ENCODE assay signal across 9 cellular contexts in genomic region chr6:106125925-106126435, GRCh38. TPM values are rescaled to one million over a fixed set of nuclear protein-coding genes. Genes with fewer than 3 reads are reported as not detected.
A peak's percentile ranks its signal among the peaks of the same experiment; 100 is the strongest.
DNase-seq lines count a peak whose midpoint lies in the region; ATAC-seq and TF ChIP-seq lines count a peak whose summit lies in the region.
"Had no signal": no experiment of that assay in that cellular context is flagged by ENCODE, and none has a peak within 500 bp of the region (broad histone marks: within the 10 kb centered on the region; RNA-seq: fewer than 3 reads in every experiment).

No MANE protein-coding gene starts in this region.

- no peaks in the 10 kb centered on the region for H3K27me3 ChIP-seq in gastroesophageal sphincter

- TF ChIP-seq CTCF in gastroesophageal sphincter (IDR thresholded peaks at IDR 0.05): no peak

- DNase-seq in SIG-M5 treated with dmso at 0.1 percent for 504 hours (lab: John Stamatoyannopoulos, UW; ENCODE audit: unreplicated experiment) (peak; percentile 26), SIG-M5 (lab: John Stamatoyannopoulos, UW) (no peak), Right ventricle myocardium superior (no peak)
- peak; percentile 44 to 49 for DNase-seq in activated CD4-positive, alpha-beta T cell treated with anti-CD3 and anti-CD28 coated beads for 4 hours
- DNase-seq in stimulated activated CD4-positive, alpha-beta T cell treated with anti-CD3 and anti-CD28 coated beads, Interleukin-4, amount 100 ng/mL, for 1 hour: peak; percentile 24
- no peak for DNase-seq in effector CD8-positive, alpha-beta T cell (lab: John Stamatoyannopoulos, UW)

- no peaks in the 10 kb centered on the region for H3K9me3 ChIP-seq in gastroesophageal sphincter

- TF ChIP-seq POLR2A in gastroesophageal sphincter (IDR thresholded peaks at IDR 0.05): no peak

- intact Hi-C loops in Right ventricle myocardium superior (cut with DNase I): no loop called here

- H3K27ac ChIP-seq in gastroesophageal sphincter: no peak overlapping the region
- H3K27ac ChIP-seq: 22Rv1 had no signal

- H3K4me3 ChIP-seq in gastroesophageal sphincter: no peak overlapping the region

- no peaks in the 10 kb centered on the region for H3K36me3 ChIP-seq in gastroesophageal sphincter

- 85 to 87% methylated on average over 6 to 7 of the region's 11 CpGs for WGBS in gastroesophageal sphincter (ENCODE audit: low coverage in 1 of 2), 2 donors

- no peak for TF ChIP-seq EP300 in gastroesophageal sphincter (IDR thresholded peaks at IDR 0.05)

- ATAC-seq in HG03039 (IDR thresholded peaks at IDR 0.05; ENCODE audit: unreplicated experiment) (peak; percentile 60), gastroesophageal sphincter (no peak), Right ventricle myocardium superior (ENCODE audit: poor library complexity) (no peak)

- H3K4me1 ChIP-seq in gastroesophageal sphincter: no peaks in the 10 kb centered on the region

RNA-seq across cellular contexts. Expression of gene PRDM1, which starts 39.8 kb away (rescaled TPM):
- total RNA-seq in gastroesophageal sphincter (1 to 10 TPM; 1.8 to 4.0 (median 3.2) TPM), Right ventricle myocardium superior (1.1 TPM)

Comparison
In these comparisons a context has a peak if more than half of its experiments do, and no peak if none do; other contexts are left out.
1. DNase-seq: peak in SIG-M5 treated with dmso at 0.1 percent for 504 hours (single experiment), activated CD4-positive, alpha-beta T cell treated with anti-CD3 and anti-CD28 coated beads for 4 hours (2 of 2) and stimulated activated CD4-positive, alpha-beta T cell treated with anti-CD3 and anti-CD28 coated beads, Interleukin-4, amount 100 ng/mL, for 1 hour (single experiment); none in SIG-M5 (single experiment), Right ventricle myocardium superior (single experiment) and effector CD8-positive, alpha-beta T cell (single experiment).